ENCODE assay signal across 12 cellular contexts in the genomic region with DNA sequence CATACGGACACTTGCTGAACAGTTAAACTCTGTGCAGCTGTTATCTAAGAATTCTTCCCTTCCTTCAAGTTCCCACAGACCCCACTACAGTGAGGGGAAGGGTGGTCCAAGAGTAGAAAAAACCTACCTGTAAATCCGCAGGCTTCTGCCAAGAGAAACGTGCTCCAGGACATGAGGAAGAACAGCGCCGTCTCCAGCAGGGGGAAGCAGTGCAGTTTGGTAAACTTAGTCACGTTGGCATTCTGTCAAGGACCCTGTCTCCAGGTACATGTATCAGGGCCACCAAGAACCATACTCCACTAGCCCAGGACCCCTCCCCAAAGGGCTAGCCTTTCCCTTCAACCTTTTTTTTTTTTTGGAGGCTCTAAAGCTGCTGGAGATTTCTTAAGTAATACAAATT.
DNase-seq lines count a peak whose midpoint lies in the region; ATAC-seq, FAIRE-seq and TF ChIP-seq lines count a peak whose summit lies in the region.
"Had no signal": no experiment of that assay in that cellular context is flagged by ENCODE, and none has a peak within 500 bp of the region (broad histone marks: within the 10 kb centered on the region; RNA-seq: fewer than 3 reads in every experiment).

No MANE protein-coding gene starts in this region.

- TF ChIP-seq CTCF in bronchial epithelial cell (IDR thresholded peaks at IDR 0.05; ENCODE audit: insufficient read depth, low read length, severe bottlenecking) (peak; percentile 57), retinal pigment epithelial cell (conservative IDR thresholded peaks at IDR 0.05; ENCODE audit: low read depth, low read length) (peak; percentile 33)

- no peaks in the 10 kb centered on the region for H3K36me3 ChIP-seq in bronchial epithelial cell (ENCODE audit: control insufficient read depth, insufficient read depth, low read length)

- H3K4me3 ChIP-seq in Jurkat, Clone E6-1 (ENCODE audit: low read length): no peak overlapping the region
- H3K4me3 ChIP-seq in bronchial epithelial cell (ENCODE audit: low read depth, low read length) (no peak overlapping the region), retinal pigment epithelial cell (ENCODE audit: low read length) (no peak overlapping the region)

- no peaks in the 10 kb centered on the region for H3K27me3 Mint-ChIP-seq in activated CD4-positive, alpha-beta memory T cell treated with anti-CD3 and anti-CD28 coated beads for 36 hours
- H3K27me3 Mint-ChIP-seq in activated CD4-positive, alpha-beta memory T cell treated with anti-CD3 and anti-CD28 coated beads, Interleukin-2, amount 10 ng/mL, durations not matched to agents 7 days and 5 days: no peaks in the 10 kb centered on the region
- H3K27me3 Mint-ChIP-seq: activated naive CD8-positive, alpha-beta T cell treated with anti-CD3 and anti-CD28 coated beads for 36 hours had no signal

- H3K27me3 ChIP-seq in bronchial epithelial cell (ENCODE audit: control insufficient read depth, insufficient read depth, low read length): no peaks in the 10 kb centered on the region

- POLR2A ChIA-PET in activated CD4-positive, alpha-beta memory T cell treated with anti-CD3 and anti-CD28 coated beads for 36 hours (lab: Charles Lee): no interaction called here
- POLR2A ChIA-PET in activated CD4-positive, alpha-beta memory T cell treated with anti-CD3 and anti-CD28 coated beads, Interleukin-2, amount 10 ng/mL, durations not matched to agents 7 days and 5 days (lab: Charles Lee): no interaction called here

- no peak overlapping the region for H3K4me3 Mint-ChIP-seq in activated CD4-positive, alpha-beta memory T cell treated with anti-CD3 and anti-CD28 coated beads for 36 hours
- H3K4me3 Mint-ChIP-seq in activated CD4-positive, alpha-beta memory T cell treated with anti-CD3 and anti-CD28 coated beads, Interleukin-2, amount 10 ng/mL, durations not matched to agents 7 days and 5 days: no peak overlapping the region
- H3K4me3 Mint-ChIP-seq: activated naive CD8-positive, alpha-beta T cell treated with anti-CD3 and anti-CD28 coated beads for 36 hours; nephron; T-helper 1 cell treated with Interleukin-12 subunit alpha and Interleukin-12 subunit beta and Interleukin-4 antibody, amounts not matched to agents 30 μg/mL and 1 μg/mL, for 36 hours had no signal

- intact Hi-C loops in activated CD4-positive, alpha-beta memory T cell treated with anti-CD3 and anti-CD28 coated beads for 36 hours (cut with micrococcal nuclease): no loop called here

- no peaks in the 10 kb centered on the region for H3K9me3 Mint-ChIP-seq in activated CD4-positive, alpha-beta memory T cell treated with anti-CD3 and anti-CD28 coated beads for 36 hours
- no peaks in the 10 kb centered on the region for H3K9me3 Mint-ChIP-seq in activated CD4-positive, alpha-beta memory T cell treated with anti-CD3 and anti-CD28 coated beads, Interleukin-2, amount 10 ng/mL, durations not matched to agents 7 days and 5 days
- H3K9me3 Mint-ChIP-seq: activated naive CD8-positive, alpha-beta T cell treated with anti-CD3 and anti-CD28 coated beads for 36 hours; T-helper 1 cell treated with Interleukin-12 subunit alpha and Interleukin-12 subunit beta and Interleukin-4 antibody, amounts not matched to agents 30 μg/mL and 1 μg/mL, for 36 hours had no signal

- H3K4me1 Mint-ChIP-seq in activated CD4-positive, alpha-beta memory T cell treated with anti-CD3 and anti-CD28 coated beads for 36 hours (ENCODE audit: low read depth): no peaks in the 10 kb centered on the region
- H3K4me1 Mint-ChIP-seq in activated CD4-positive, alpha-beta memory T cell treated with anti-CD3 and anti-CD28 coated beads, Interleukin-2, amount 10 ng/mL, durations not matched to agents 7 days and 5 days: peaks cover 2% of the 10 kb centered on the region

- peaks cover 4% of the 10 kb centered on the region for H3K36me3 Mint-ChIP-seq in activated CD4-positive, alpha-beta memory T cell treated with anti-CD3 and anti-CD28 coated beads for 36 hours
- H3K36me3 Mint-ChIP-seq in activated CD4-positive, alpha-beta memory T cell treated with anti-CD3 and anti-CD28 coated beads, Interleukin-2, amount 10 ng/mL, durations not matched to agents 7 days and 5 days (ENCODE audit: low read depth): peaks cover 3% of the 10 kb centered on the region

- no peak for ATAC-seq in HG03469 (IDR thresholded peaks at IDR 0.05; ENCODE audit: unreplicated experiment)

- CTCF ChIA-PET in activated CD4-positive, alpha-beta memory T cell treated with anti-CD3 and anti-CD28 coated beads for 36 hours (lab: Charles Lee): interaction anchor here (0.8 to 1.0 kb wide), 2 partner anchors 32 to 143 kb away, joined by 5 to 8 read pairs; no protein-coding TSS in a partner anchor
- CTCF ChIA-PET in activated CD4-positive, alpha-beta memory T cell treated with anti-CD3 and anti-CD28 coated beads, Interleukin-2, amount 10 ng/mL, durations not matched to agents 7 days and 5 days (lab: Charles Lee): interaction anchor here (0.7 to 0.9 kb wide), 2 partner anchors 143 to 192 kb away, joined by 3 read pairs; no protein-coding TSS in a partner anchor

- peak; percentile 14 for DNase-seq in activated CD4-positive, alpha-beta memory T cell treated with anti-CD3 and anti-CD28 coated beads for 36 hours
- no peak for DNase-seq in activated CD4-positive, alpha-beta memory T cell treated with anti-CD3 and anti-CD28 coated beads, Interleukin-2, amount 10 ng/mL, durations not matched to agents 7 days and 5 days
- peak; percentile 11 for DNase-seq in Jurkat, Clone E6-1 (ENCODE audit: low read depth, low spot score)
- DNase-seq in bronchial epithelial cell (ENCODE audit: low read depth): peak; percentile 47
- no peak for DNase-seq in retinal pigment epithelial cell (ENCODE audit: low read depth)
- no peak for DNase-seq in NCI-H1092 treated with DMSO at 0.1 percent for 48 hours (lab: John Stamatoyannopoulos, UW)
- no peak for DNase-seq in NCI-H774 (lab: John Stamatoyannopoulos, UW)
- DNase-seq: activated naive CD8-positive, alpha-beta T cell treated with anti-CD3 and anti-CD28 coated beads for 36 hours; KG1 had no signal

- no peak overlapping the region for H3K27ac Mint-ChIP-seq in activated CD4-positive, alpha-beta memory T cell treated with anti-CD3 and anti-CD28 coated beads for 36 hours
- no peak overlapping the region for H3K27ac Mint-ChIP-seq in activated CD4-positive, alpha-beta memory T cell treated with anti-CD3 and anti-CD28 coated beads, Interleukin-2, amount 10 ng/mL, durations not matched to agents 7 days and 5 days
- H3K27ac Mint-ChIP-seq: activated naive CD8-positive, alpha-beta T cell treated with anti-CD3 and anti-CD28 coated beads for 36 hours; nephron; T-helper 1 cell treated with Interleukin-12 subunit alpha and Interleukin-12 subunit beta and Interleukin-4 antibody, amounts not matched to agents 30 μg/mL and 1 μg/mL, for 36 hours had no signal

- FAIRE-seq in bronchial epithelial cell (lab: Jason Lieb, UNC): no peak

Comparison
In these comparisons a context has a peak if more than half of its experiments do, and no peak if none do; other contexts are left out.
1. DNase-seq: peak in activated CD4-positive, alpha-beta memory T cell treated with anti-CD3 and anti-CD28 coated beads for 36 hours (single experiment), Jurkat, Clone E6-1 (single experiment) and bronchial epithelial cell (single experiment); none in activated CD4-positive, alpha-beta memory T cell treated with anti-CD3 and anti-CD28 coated beads, Interleukin-2, amount 10 ng/mL, durations not matched to agents 7 days and 5 days (single experiment), retinal pigment epithelial cell (single experiment), NCI-H1092 treated with DMSO at 0.1 percent for 48 hours (single experiment) and NCI-H774 (single experiment).